Comparison of ENCODE assay signal across 2 cellular contexts in the genomic region with DNA sequence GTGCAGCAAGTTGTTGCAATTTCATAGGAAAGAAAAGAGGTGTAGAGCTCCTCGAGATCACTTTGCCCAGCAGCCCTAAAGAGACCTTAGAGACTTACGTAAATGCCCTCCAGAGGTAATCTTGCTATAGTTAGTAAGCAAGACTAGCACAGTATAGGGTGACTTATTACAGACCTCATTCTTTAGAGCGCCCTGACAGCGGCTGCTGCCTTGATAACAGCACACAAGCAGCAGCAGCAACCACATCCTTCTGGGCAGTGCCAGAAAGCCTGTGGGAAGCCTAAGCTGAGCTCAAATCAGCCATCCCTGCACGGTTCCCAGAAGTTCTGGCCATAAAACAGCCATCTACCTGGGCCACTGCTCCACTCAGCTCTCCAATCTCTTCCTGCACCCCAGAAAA.
TF ChIP-seq lines count a peak whose summit lies in the region.

No MANE protein-coding gene starts in this region.

TF ChIP-seq in SK-N-SH treated with all-trans-retinoic acid at 6 μM for 48 hours, 23 proteins besides CTCF, POLR2A, EP300 and RAD21 (continued from another document):
- TF ChIP-seq, protein P1, sequence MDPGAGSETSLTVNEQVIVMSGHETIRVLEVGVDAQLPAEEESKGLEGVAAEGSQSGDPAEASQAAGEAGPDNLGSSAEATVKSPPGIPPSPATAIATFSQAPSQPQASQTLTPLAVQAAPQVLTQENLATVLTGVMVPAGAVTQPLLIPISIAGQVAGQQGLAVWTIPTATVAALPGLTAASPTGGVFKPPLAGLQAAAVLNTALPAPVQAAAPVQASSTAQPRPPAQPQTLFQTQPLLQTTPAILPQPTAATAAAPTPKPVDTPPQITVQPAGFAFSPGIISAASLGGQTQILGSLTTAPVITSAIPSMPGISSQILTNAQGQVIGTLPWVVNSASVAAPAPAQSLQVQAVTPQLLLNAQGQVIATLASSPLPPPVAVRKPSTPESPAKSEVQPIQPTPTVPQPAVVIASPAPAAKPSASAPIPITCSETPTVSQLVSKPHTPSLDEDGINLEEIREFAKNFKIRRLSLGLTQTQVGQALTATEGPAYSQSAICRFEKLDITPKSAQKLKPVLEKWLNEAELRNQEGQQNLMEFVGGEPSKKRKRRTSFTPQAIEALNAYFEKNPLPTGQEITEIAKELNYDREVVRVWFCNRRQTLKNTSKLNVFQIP (CRISPR knock-in tag; IDR thresholded peaks at IDR 0.05; ENCODE audit: borderline replicate concordance, low read depth): no peak
- TF ChIP-seq ZFP3 (CRISPR knock-in tag; IDR thresholded peaks at IDR 0.05) (no peak), ZNF565 (CRISPR knock-in tag; conservative IDR thresholded peaks at IDR 0.05; ENCODE audit: low read depth) (no peak), SNAI2 (CRISPR knock-in tag; IDR thresholded peaks at IDR 0.05) (no peak), ISL1 (CRISPR knock-in tag; IDR thresholded peaks at IDR 0.05) (no peak), ZC3H10 (CRISPR knock-in tag; IDR thresholded peaks at IDR 0.05) (no peak), ZNF70 (CRISPR knock-in tag; IDR thresholded peaks at IDR 0.05) (no peak), ZFP30 (CRISPR knock-in tag; IDR thresholded peaks at IDR 0.05) (no peak), BACH2 (CRISPR knock-in tag; IDR thresholded peaks at IDR 0.05; ENCODE audit: borderline replicate concordance) (no peak), TCF4 (CRISPR knock-in tag; IDR thresholded peaks at IDR 0.05; ENCODE audit: borderline replicate concordance) (no peak)
- TF ChIP-seq, protein P2, sequence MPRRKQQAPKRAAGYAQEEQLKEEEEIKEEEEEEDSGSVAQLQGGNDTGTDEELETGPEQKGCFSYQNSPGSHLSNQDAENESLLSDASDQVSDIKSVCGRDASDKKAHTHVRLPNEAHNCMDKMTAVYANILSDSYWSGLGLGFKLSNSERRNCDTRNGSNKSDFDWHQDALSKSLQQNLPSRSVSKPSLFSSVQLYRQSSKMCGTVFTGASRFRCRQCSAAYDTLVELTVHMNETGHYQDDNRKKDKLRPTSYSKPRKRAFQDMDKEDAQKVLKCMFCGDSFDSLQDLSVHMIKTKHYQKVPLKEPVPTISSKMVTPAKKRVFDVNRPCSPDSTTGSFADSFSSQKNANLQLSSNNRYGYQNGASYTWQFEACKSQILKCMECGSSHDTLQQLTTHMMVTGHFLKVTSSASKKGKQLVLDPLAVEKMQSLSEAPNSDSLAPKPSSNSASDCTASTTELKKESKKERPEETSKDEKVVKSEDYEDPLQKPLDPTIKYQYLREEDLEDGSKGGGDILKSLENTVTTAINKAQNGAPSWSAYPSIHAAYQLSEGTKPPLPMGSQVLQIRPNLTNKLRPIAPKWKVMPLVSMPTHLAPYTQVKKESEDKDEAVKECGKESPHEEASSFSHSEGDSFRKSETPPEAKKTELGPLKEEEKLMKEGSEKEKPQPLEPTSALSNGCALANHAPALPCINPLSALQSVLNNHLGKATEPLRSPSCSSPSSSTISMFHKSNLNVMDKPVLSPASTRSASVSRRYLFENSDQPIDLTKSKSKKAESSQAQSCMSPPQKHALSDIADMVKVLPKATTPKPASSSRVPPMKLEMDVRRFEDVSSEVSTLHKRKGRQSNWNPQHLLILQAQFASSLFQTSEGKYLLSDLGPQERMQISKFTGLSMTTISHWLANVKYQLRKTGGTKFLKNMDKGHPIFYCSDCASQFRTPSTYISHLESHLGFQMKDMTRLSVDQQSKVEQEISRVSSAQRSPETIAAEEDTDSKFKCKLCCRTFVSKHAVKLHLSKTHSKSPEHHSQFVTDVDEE (CRISPR knock-in tag; IDR thresholded peaks at IDR 0.05): no peak
- TF ChIP-seq, protein P3, sequence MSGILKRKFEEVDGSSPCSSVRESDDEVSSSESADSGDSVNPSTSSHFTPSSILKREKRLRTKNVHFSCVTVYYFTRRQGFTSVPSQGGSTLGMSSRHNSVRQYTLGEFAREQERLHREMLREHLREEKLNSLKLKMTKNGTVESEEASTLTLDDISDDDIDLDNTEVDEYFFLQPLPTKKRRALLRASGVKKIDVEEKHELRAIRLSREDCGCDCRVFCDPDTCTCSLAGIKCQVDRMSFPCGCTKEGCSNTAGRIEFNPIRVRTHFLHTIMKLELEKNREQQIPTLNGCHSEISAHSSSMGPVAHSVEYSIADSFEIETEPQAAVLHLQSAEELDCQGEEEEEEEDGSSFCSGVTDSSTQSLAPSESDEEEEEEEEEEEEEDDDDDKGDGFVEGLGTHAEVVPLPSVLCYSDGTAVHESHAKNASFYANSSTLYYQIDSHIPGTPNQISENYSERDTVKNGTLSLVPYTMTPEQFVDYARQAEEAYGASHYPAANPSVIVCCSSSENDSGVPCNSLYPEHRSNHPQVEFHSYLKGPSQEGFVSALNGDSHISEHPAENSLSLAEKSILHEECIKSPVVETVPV (CRISPR knock-in tag; IDR thresholded peaks at IDR 0.05): no peak

TF ChIP-seq in SK-N-SH, 30 proteins besides CTCF, POLR2A, EP300 and RAD21 (continued from another document):
- no peak for TF ChIP-seq USF2 (IDR thresholded peaks at IDR 0.05; ENCODE audit: borderline replicate concordance, low read depth, low read length)
- TF ChIP-seq RFX5 (IDR thresholded peaks at IDR 0.05; ENCODE audit: low read length): no peak
- TF ChIP-seq GABPA (IDR thresholded peaks at IDR 0.05; ENCODE audit: low read depth): no peak
- no peak for TF ChIP-seq FOXM1 (IDR thresholded peaks at IDR 0.05; ENCODE audit: low read depth)
- TF ChIP-seq, protein P4, sequence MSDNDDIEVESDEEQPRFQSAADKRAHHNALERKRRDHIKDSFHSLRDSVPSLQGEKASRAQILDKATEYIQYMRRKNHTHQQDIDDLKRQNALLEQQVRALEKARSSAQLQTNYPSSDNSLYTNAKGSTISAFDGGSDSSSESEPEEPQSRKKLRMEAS (IDR thresholded peaks at IDR 0.05; ENCODE audit: low read depth): no peak
- TF ChIP-seq NFIC (IDR thresholded peaks at IDR 0.05; ENCODE audit: borderline replicate concordance): no peak
- no peak for TF ChIP-seq SIN3A (IDR thresholded peaks at IDR 0.05; ENCODE audit: borderline replicate concordance, low read depth, low read length)
- TF ChIP-seq FOSL2 (IDR thresholded peaks at IDR 0.05; ENCODE audit: borderline replicate concordance, low read depth): no peak
- no peak for TF ChIP-seq MEF2A (IDR thresholded peaks at IDR 0.05; ENCODE audit: borderline replicate concordance, low read depth)
- TF ChIP-seq USF1 (IDR thresholded peaks at IDR 0.05; ENCODE audit: borderline replicate concordance, low read depth): no peak
TF ChIP-seq in SK-N-SH: peak in this region for 0.
